In genomic region chr11:3995949-3996554, GRCh38 we compare ENCODE assay signal across 12 cellular contexts.
DNase-seq lines count a peak whose midpoint lies in the region; TF ChIP-seq lines count a peak whose summit lies in the region.
"Had no signal": no experiment of that assay in that cellular context is flagged by ENCODE, and none has a peak within 500 bp of the region (broad histone marks: within the 10 kb centered on the region; RNA-seq: fewer than 3 reads in every experiment).

No MANE protein-coding gene starts in this region.

- TF ChIP-seq POLR2A in esophagus squamous epithelium (IDR thresholded peaks at IDR 0.05) = no peak

- intact Hi-C loops in esophagus squamous epithelium (cut with DNase I) = no loop called here

- CTCF ChIA-PET in RWPE1 (lab: Yijun Ruan, JAX) = no interaction called here

- no peaks in the 10 kb centered on the region for H3K4me1 ChIP-seq in effector memory CD4-positive, alpha-beta T cell (ENCODE audit: control insufficient read depth, insufficient read depth, low read length, poor library complexity, severe bottlenecking)
- peaks cover 0 to 30% (median 5%) of the 10 kb centered on the region in 3 donors for H3K4me1 ChIP-seq in esophagus squamous epithelium

- peaks cover 33% of the 10 kb centered on the region for H3K36me3 Mint-ChIP-seq in HFFc6 (ENCODE audit: low read depth)

- peak overlapping the region; percentile 79 for H3K27ac Mint-ChIP-seq in HFFc6

- peaks cover 43% of the 10 kb centered on the region for H3K9me3 Mint-ChIP-seq in HFFc6

- peaks cover 3% of the 10 kb centered on the region for H3K27me3 Mint-ChIP-seq in HFFc6 (ENCODE audit: insufficient read depth)
- H3K27me3 Mint-ChIP-seq: natural killer cell treated with Interleukin-12 subunit alpha and Interleukin-12 subunit beta and Interleukin-15 and Interleukin-18, amount 100 ng/mL, for 72 hours had no signal

- DNase-seq in AG10803 (ENCODE audit: low read depth) (peak; percentile 52), HFFc6 (peak; percentile 76), amniotic stem cell (lab: John Stamatoyannopoulos, UW) (peak; percentile 2), lung microvascular endothelial cell (ENCODE audit: low read depth in 2 of 2) (peak; percentile 33 to 81), WERI-Rb-1 (no peak), RWPE1 (ENCODE audit: low spot score) (no peak), esophagus squamous epithelium (lab: John Stamatoyannopoulos, UW) (no peak)
- no peak for DNase-seq in effector memory CD4-positive, alpha-beta T cell
- DNase-seq: HCEC 1CT, KG1, small intestine had no signal

- TF ChIP-seq CTCF in AG10803 (conservative IDR thresholded peaks at IDR 0.05; ENCODE audit: low read length) (no peak), HFFc6 (IDR thresholded peaks at IDR 0.05) (no peak), WERI-Rb-1 (IDR thresholded peaks at IDR 0.05; ENCODE audit: low read depth, low read length) (no peak), RWPE1 (conservative IDR thresholded peaks at IDR 0.05; ENCODE audit: low read depth) (no peak), esophagus squamous epithelium (IDR thresholded peaks at IDR 0.05) (no peak)

- no peaks in the 10 kb centered on the region for H3K9me3 ChIP-seq in effector memory CD4-positive, alpha-beta T cell (ENCODE audit: control insufficient read depth, low read length)
- H3K9me3 ChIP-seq in WERI-Rb-1 (ENCODE audit: severe bottlenecking) (no peaks in the 10 kb centered on the region), esophagus squamous epithelium (peaks cover 0 to 17% (median 12%) of the 10 kb centered on the region in 3 donors)

- peaks cover 5% of the 10 kb centered on the region for H3K36me3 ChIP-seq in effector memory CD4-positive, alpha-beta T cell (ENCODE audit: control insufficient read depth, insufficient read depth, low read length)
- H3K36me3 ChIP-seq in WERI-Rb-1 (no peaks in the 10 kb centered on the region), esophagus squamous epithelium (peaks cover 0 to 7% (median 0%) of the 10 kb centered on the region in 3 donors)

- peak overlapping the region; percentile 40 for H3K4me3 Mint-ChIP-seq in HFFc6
- H3K4me3 Mint-ChIP-seq: natural killer cell treated with Interleukin-12 subunit alpha and Interleukin-12 subunit beta and Interleukin-15 and Interleukin-18, amount 100 ng/mL, for 72 hours had no signal

- H3K27ac ChIP-seq in effector memory CD4-positive, alpha-beta T cell (ENCODE audit: insufficient read depth, low read length, poor library complexity, severe bottlenecking) = no peak overlapping the region
- H3K27ac ChIP-seq in WERI-Rb-1 (no peak overlapping the region), RWPE1 (no peak overlapping the region), esophagus squamous epithelium (no peak overlapping the region)

- POLR2A ChIA-PET in RWPE1 (lab: Yijun Ruan, JAX; ENCODE audit: low non-redundant PET) = no interaction called here

- 54 to 59% methylated on average over 3 to 4 of the region's 4 CpGs for WGBS in esophagus squamous epithelium, 2 donors

- H3K4me3 ChIP-seq in AG10803 (ENCODE audit: low read length) = no peak overlapping the region
- H3K4me3 ChIP-seq in effector memory CD4-positive, alpha-beta T cell (ENCODE audit: insufficient read depth, low read depth, low read length, poor library complexity, severe bottlenecking) = no peak overlapping the region
- no peak overlapping the region for H3K4me3 ChIP-seq in WERI-Rb-1 (ENCODE audit: low read depth, low read length)
- H3K4me3 ChIP-seq in esophagus squamous epithelium = no peak overlapping the region

- H3K27me3 ChIP-seq in effector memory CD4-positive, alpha-beta T cell (replicated peaks; ENCODE audit: control insufficient read depth, insufficient read depth, low read length, poor library complexity, severe bottlenecking) = no peaks in the 10 kb centered on the region
- H3K27me3 ChIP-seq in WERI-Rb-1 (ENCODE audit: insufficient read depth, low read depth, severe bottlenecking) (no peaks in the 10 kb centered on the region), esophagus squamous epithelium (no peaks in the 10 kb centered on the region)

- peaks cover 43% of the 10 kb centered on the region for H3K4me1 Mint-ChIP-seq in HFFc6 (ENCODE audit: low read depth)

Comparison
In these comparisons a context has a peak if more than half of its experiments do, and no peak if none do; other contexts are left out.
1. DNase-seq: peak in AG10803 (single experiment), HFFc6 (single experiment), amniotic stem cell (single experiment) and lung microvascular endothelial cell (2 of 2); none in effector memory CD4-positive, alpha-beta T cell (0 of 3), WERI-Rb-1 (single experiment), RWPE1 (single experiment) and esophagus squamous epithelium (single experiment).